Comparison of ENCODE assay signal across 15 cellular contexts in the genomic region with DNA sequence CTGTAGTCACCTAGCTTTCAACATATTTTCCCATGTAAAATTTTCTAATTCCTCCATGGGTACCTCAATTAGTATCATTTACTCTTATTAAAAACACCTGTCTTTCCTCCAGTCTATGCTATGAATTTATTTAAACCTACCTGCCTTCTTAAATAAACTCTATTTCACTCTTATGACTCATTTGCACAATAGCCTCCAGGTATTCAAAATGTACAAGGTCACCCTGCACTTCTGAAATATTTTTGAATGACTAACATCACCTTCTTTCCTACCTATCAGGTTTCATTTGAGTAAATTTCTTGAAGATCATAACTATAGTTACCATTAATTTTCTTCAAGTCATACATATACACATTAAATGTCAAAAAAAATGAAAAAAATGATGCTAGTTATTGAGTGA.
DNase-seq lines count a peak whose midpoint lies in the region; ATAC-seq and TF ChIP-seq lines count a peak whose summit lies in the region.
"Had no signal": no experiment of that assay in that cellular context is flagged by ENCODE, and none has a peak within 500 bp of the region (broad histone marks: within the 10 kb centered on the region; RNA-seq: fewer than 3 reads in every experiment).

No MANE protein-coding gene starts in this region.

- H3K36me3 ChIP-seq in osteoblast (ENCODE audit: insufficient read depth, low read length) (no peaks in the 10 kb centered on the region), Caco-2 (ENCODE audit: control insufficient read depth, insufficient read depth, low read length) (no peaks in the 10 kb centered on the region)
- H3K36me3 ChIP-seq: HAP-1 had no signal

- no TSS peak for BruUV-seq in Caco-2 (replicated peaks; lab: Mats Ljungman, UMichigan)

- H3K4me3 ChIP-seq in epithelial cell of esophagus (ENCODE audit: low read length), result no peak overlapping the region
- H3K4me3 ChIP-seq in osteoblast (ENCODE audit: insufficient read depth, low read length), result no peak overlapping the region
- no peak overlapping the region for H3K4me3 ChIP-seq in Caco-2 (ENCODE audit: low read depth, low read length)
- H3K4me3 ChIP-seq: HAP-1 had no signal

- H3K9me3 ChIP-seq in osteoblast (ENCODE audit: low read depth, low read length) (no peaks in the 10 kb centered on the region), Caco-2 (no peaks in the 10 kb centered on the region)
- H3K9me3 ChIP-seq: HAP-1 had no signal

- no peak overlapping the region for H2AFZ ChIP-seq in osteoblast (ENCODE audit: low read length)

- no peak overlapping the region for H3K27ac ChIP-seq in RWPE1
- no peak overlapping the region for H3K27ac ChIP-seq in osteoblast (ENCODE audit: low read depth, low read length)
- H3K27ac ChIP-seq: 22Rv1, HL-60 had no signal

- no peaks in the 10 kb centered on the region for H4K20me1 ChIP-seq in osteoblast (ENCODE audit: insufficient read depth, low read length)

- no peak for ATAC-seq in HG03460 (IDR thresholded peaks at IDR 0.05; ENCODE audit: unreplicated experiment)
- ATAC-seq: CD8-positive, alpha-beta T cell had no signal

- H3K9me3 Mint-ChIP-seq in Caco-2 (ENCODE audit: unreplicated experiment), result no peaks in the 10 kb centered on the region

- TF ChIP-seq CTCF in RWPE1 (conservative IDR thresholded peaks at IDR 0.05; ENCODE audit: low read depth), result no peak
- TF ChIP-seq CTCF in epithelial cell of esophagus (IDR thresholded peaks at IDR 0.05; ENCODE audit: insufficient read depth, low read depth, low read length, missing control alignments), result no peak
- no peak for TF ChIP-seq CTCF in osteoblast (IDR thresholded peaks at IDR 0.05; ENCODE audit: extremely low read depth, low read depth, low read length)
- no peak for TF ChIP-seq CTCF in Caco-2 (IDR thresholded peaks at IDR 0.05; ENCODE audit: insufficient read depth in 1 of 2, low read depth in 1 of 2, low read length in 1 of 2, severe bottlenecking in 1 of 2, unreplicated experiment in 1 of 2)

- DNase-seq in DMS53 (lab: John Stamatoyannopoulos, UW) (peak; percentile 30), DMS53 treated with DMSO at 0.1 percent for 48 hours (lab: John Stamatoyannopoulos, UW; ENCODE audit: unreplicated experiment) (no peak), RWPE1 (ENCODE audit: low spot score) (peak; percentile 14), epithelial cell of esophagus (ENCODE audit: low read depth) (peak; percentile 71), osteoblast (ENCODE audit: insufficient read length, low spot score, missing footprints) (peak; percentile 3), Caco-2 (no peak), H4 (ENCODE audit: low spot score) (no peak)
- DNase-seq: CD8-positive, alpha-beta T cell; COR-L47; GOT3 had no signal

- CTCF ChIA-PET in RWPE1 (lab: Yijun Ruan, JAX) (no interaction called here), Caco-2 (lab: Charles Lee) (no interaction called here)

- H3K4me3 Mint-ChIP-seq in Caco-2 (ENCODE audit: unreplicated experiment), result no peak overlapping the region
- H3K4me3 Mint-ChIP-seq: CD14-positive monocyte; CD8-positive, alpha-beta T cell had no signal

- POLR2A ChIA-PET in RWPE1 (lab: Yijun Ruan, JAX; ENCODE audit: low non-redundant PET) (no interaction called here), Caco-2 (lab: Charles Lee) (no interaction called here)

- no peaks in the 10 kb centered on the region for H3K4me1 ChIP-seq in osteoblast (ENCODE audit: insufficient read depth, low read length)
- peaks cover 7% of the 10 kb centered on the region; the same call in 1 of the 2 replicates for H3K4me1 ChIP-seq in Caco-2

- no peaks in the 10 kb centered on the region for H3K27me3 ChIP-seq in osteoblast (ENCODE audit: insufficient read depth, low read length)
- H3K27me3 ChIP-seq in Caco-2 (replicated peaks; ENCODE audit: control insufficient read depth, insufficient read depth, low read length), result no peaks in the 10 kb centered on the region

- no peak overlapping the region for H3K27ac Mint-ChIP-seq in Caco-2 (ENCODE audit: unreplicated experiment)
- H3K27ac Mint-ChIP-seq: CD14-positive monocyte; CD8-positive, alpha-beta T cell had no signal

- H3K36me3 Mint-ChIP-seq in Caco-2 (ENCODE audit: insufficient read depth, unreplicated experiment), result no peaks in the 10 kb centered on the region
- H3K36me3 Mint-ChIP-seq: CD14-positive monocyte; CD8-positive, alpha-beta T cell had no signal

- no peak overlapping the region for H3K4me2 ChIP-seq in osteoblast (ENCODE audit: insufficient read depth, low read length)

- intact Hi-C loops in Caco-2 (cut with micrococcal nuclease; ENCODE audit: unreplicated experiment), result no loop called here

- H3K79me2 ChIP-seq in osteoblast (ENCODE audit: insufficient read depth, low read length), result no peaks in the 10 kb centered on the region

- H3K27me3 Mint-ChIP-seq in Caco-2 (ENCODE audit: insufficient read depth, unreplicated experiment), result peaks cover 6% of the 10 kb centered on the region

- peaks cover 8% of the 10 kb centered on the region for H3K4me1 Mint-ChIP-seq in Caco-2 (ENCODE audit: low read depth, unreplicated experiment)

Comparison
In these comparisons a context has a peak if more than half of its experiments do, and no peak if none do; other contexts are left out.
1. DNase-seq: peak in DMS53 (single experiment), RWPE1 (single experiment), epithelial cell of esophagus (single experiment) and osteoblast (single experiment); none in DMS53 treated with DMSO at 0.1 percent for 48 hours (single experiment), Caco-2 (0 of 2) and H4 (single experiment).